20 cellular contexts compared by ENCODE assay signal in genomic region chr12:129237881-129238280, GRCh38.
A peak's percentile ranks its signal among the peaks of the same experiment; 100 is the strongest.
DNase-seq lines count a peak whose midpoint lies in the region; ATAC-seq and TF ChIP-seq lines count a peak whose summit lies in the region.
"Had no signal": no experiment of that assay in that cellular context is flagged by ENCODE, and none has a peak within 500 bp of the region (broad histone marks: within the 10 kb centered on the region; RNA-seq: fewer than 3 reads in every experiment).

No MANE protein-coding gene starts in this region.

- H2BK5ac ChIP-seq in H9 (ENCODE audit: insufficient read length, low read length) = no peak overlapping the region

- no peak overlapping the region for H3K4me3 ChIP-seq in GM23338
- H3K4me3 ChIP-seq in endodermal cell (ENCODE audit: low read length) = no peak overlapping the region
- H3K4me3 ChIP-seq in neural progenitor cell = no peak overlapping the region
- H3K4me3 ChIP-seq: A549; BLaER1 treated with 17β-estradiol and CSF1 and Interleukin-3, amounts not matched to agents 10 nM and 100 nM had no signal

- no peak overlapping the region for H3K27ac Mint-ChIP-seq in GM23338
- no peak overlapping the region for H3K27ac Mint-ChIP-seq in H9
- no peak overlapping the region for H3K27ac Mint-ChIP-seq in endodermal cell
- H3K27ac Mint-ChIP-seq in neural progenitor cell = no peak overlapping the region
- H3K27ac Mint-ChIP-seq in activated naive CD4-positive, alpha-beta T cell treated with anti-CD3 and anti-CD28 coated beads, Interleukin-2, amount 10 ng/mL, durations not matched to agents 7 days and 5 days = no peak overlapping the region

- H2BK12ac ChIP-seq in H9 (ENCODE audit: insufficient read length, low read depth, low read length) = no peak overlapping the region

- no peak overlapping the region for H3K18ac ChIP-seq in H9 (ENCODE audit: insufficient read length, low read depth, low read length)

- H4K91ac ChIP-seq in H9 (ENCODE audit: insufficient read length, low read depth, low read length) = no peak overlapping the region

- no peaks in the 10 kb centered on the region for H3K4me1 Mint-ChIP-seq in GM23338
- peaks cover 6 to 7% of the 10 kb centered on the region in 2 experiments; a peak in 3 of 4 replicates for H3K4me1 Mint-ChIP-seq in H9
- H3K4me1 Mint-ChIP-seq in endodermal cell = no peaks in the 10 kb centered on the region
- H3K4me1 Mint-ChIP-seq in neural progenitor cell = peaks cover 14% of the 10 kb centered on the region
- no peaks in the 10 kb centered on the region for H3K4me1 Mint-ChIP-seq in activated naive CD4-positive, alpha-beta T cell treated with anti-CD3 and anti-CD28 coated beads, Interleukin-2, amount 10 ng/mL, durations not matched to agents 7 days and 5 days
- H3K4me1 Mint-ChIP-seq: CD4-positive, alpha-beta memory T cell had no signal

- H3K4me3 Mint-ChIP-seq in GM23338 (no peak overlapping the region), H9 (no peak overlapping the region), endodermal cell (no peak overlapping the region), neural progenitor cell (no peak overlapping the region)
- H3K4me3 Mint-ChIP-seq in activated naive CD4-positive, alpha-beta T cell treated with anti-CD3 and anti-CD28 coated beads, Interleukin-2, amount 10 ng/mL, durations not matched to agents 7 days and 5 days = no peak overlapping the region
- H3K4me3 Mint-ChIP-seq: CD4-positive, alpha-beta memory T cell had no signal

- no peak overlapping the region for H3K23ac ChIP-seq in H9 (ENCODE audit: insufficient read length, low read depth, low read length)

- peaks cover 91% of the 10 kb centered on the region for H3K9me3 Mint-ChIP-seq in GM23338
- no peaks in the 10 kb centered on the region for H3K9me3 Mint-ChIP-seq in H9
- no peaks in the 10 kb centered on the region for H3K9me3 Mint-ChIP-seq in endodermal cell
- peaks cover 2% of the 10 kb centered on the region for H3K9me3 Mint-ChIP-seq in neural progenitor cell
- peaks cover 12% of the 10 kb centered on the region for H3K9me3 Mint-ChIP-seq in activated naive CD4-positive, alpha-beta T cell treated with anti-CD3 and anti-CD28 coated beads, Interleukin-2, amount 10 ng/mL, durations not matched to agents 7 days and 5 days

- H3K79me1 ChIP-seq in H9 (ENCODE audit: insufficient read depth, low read depth, low read length, poor library complexity, severe bottlenecking) = no peaks in the 10 kb centered on the region

- no peak overlapping the region for H2BK120ac ChIP-seq in H9 (ENCODE audit: low read depth, low read length, poor library complexity, severe bottlenecking)

- no peak overlapping the region for H2AFZ ChIP-seq in GM23338
- H2AFZ ChIP-seq in H9 (ENCODE audit: low read length) = no peak overlapping the region
- no peak overlapping the region for H2AFZ ChIP-seq in neural progenitor cell (replicated peaks)

- no peak overlapping the region for H2BK20ac ChIP-seq in H9 (ENCODE audit: low read depth, low read length, poor library complexity, severe bottlenecking)

- no peak overlapping the region for H4K8ac ChIP-seq in H9 (replicated peaks; ENCODE audit: insufficient read length, low read depth, low read length)

- ATAC-seq in GM23338 (no peak), HG03571 (IDR thresholded peaks at IDR 0.05; ENCODE audit: unreplicated experiment) (no peak)
- ATAC-seq: A549 had no signal

- H3K36me3 ChIP-seq in GM23338 (ENCODE audit: insufficient read depth) (peaks cover 7% of the 10 kb centered on the region; the same call in 1 of the 2 replicates), endodermal cell (ENCODE audit: control insufficient read depth, insufficient read depth, low read length) (no peaks in the 10 kb centered on the region), neural progenitor cell (no peaks in the 10 kb centered on the region)
- H3K36me3 ChIP-seq: BE2C; BLaER1 treated with 17β-estradiol and CSF1 and Interleukin-3, amounts not matched to agents 10 nM and 100 nM had no signal

- WGBS in H9 (ENCODE audit: extremely low coverage, insufficient read length, low lambda C conversion rate) = no CpG with 5 or more reads among the region's 5 CpGs
- 84 to 94% methylated on average over 4 to 5 of the region's 5 CpGs for WGBS in endodermal cell (ENCODE audit: insufficient coverage in 1 of 2, insufficient read length in 1 of 2), 2 experiments

- H3K27ac ChIP-seq in GM23338 (ENCODE audit: low read depth) (no peak overlapping the region), H9 (ENCODE audit: insufficient read length, low read depth, low read length) (no peak overlapping the region), endodermal cell (ENCODE audit: low read depth, low read length) (no peak overlapping the region), neural progenitor cell (no peak overlapping the region)
- H3K27ac ChIP-seq: A549; BLaER1 treated with 17β-estradiol and CSF1 and Interleukin-3, amounts not matched to agents 10 nM and 100 nM had no signal

- H3K36me3 Mint-ChIP-seq in GM23338 (ENCODE audit: low read depth) (peaks cover 31% of the 10 kb centered on the region; the same call in 2 of the 3 replicates), H9 (ENCODE audit: insufficient read depth in 1 of 3, low read depth in 3 of 3) (no peaks in the 10 kb centered on the region), endodermal cell (ENCODE audit: low read depth) (no peaks in the 10 kb centered on the region), neural progenitor cell (peaks cover 2% of the 10 kb centered on the region)
- no peaks in the 10 kb centered on the region for H3K36me3 Mint-ChIP-seq in activated naive CD4-positive, alpha-beta T cell treated with anti-CD3 and anti-CD28 coated beads, Interleukin-2, amount 10 ng/mL, durations not matched to agents 7 days and 5 days
- H3K36me3 Mint-ChIP-seq: CD4-positive, alpha-beta memory T cell had no signal

- no peaks in the 10 kb centered on the region for H3K23me2 ChIP-seq in H9 (ENCODE audit: insufficient read length, low read depth, low read length, poor library complexity, severe bottlenecking)

- TF ChIP-seq CTCF in GM23338 (conservative IDR thresholded peaks at IDR 0.05; ENCODE audit: low read depth in 2 of 2) (peak; percentile 12 to 35; a peak in 2 of 4 replicates), H9 (conservative IDR thresholded peaks at IDR 0.05) (peak; percentile 41; the same call in 2 of the 3 replicates), endodermal cell (conservative IDR thresholded peaks at IDR 0.05) (peak; percentile 44), neural progenitor cell (IDR thresholded peaks at IDR 0.05) (peak; percentile 11)

- H3F3A ChIP-seq in GM23338 (replicated peaks; ENCODE audit: low read depth) (no peaks in the 10 kb centered on the region), neural progenitor cell (ENCODE audit: low read depth) (no peaks in the 10 kb centered on the region)

- no peaks in the 10 kb centered on the region for H3K79me2 ChIP-seq in GM23338 (replicated peaks; ENCODE audit: insufficient read depth)
- no peaks in the 10 kb centered on the region for H3K79me2 ChIP-seq in H9 (ENCODE audit: insufficient read depth, low read length)
- H3K79me2 ChIP-seq in neural progenitor cell (ENCODE audit: low read depth) = no peaks in the 10 kb centered on the region

- no peaks in the 10 kb centered on the region for H3K27me3 ChIP-seq in GM23338 (ENCODE audit: insufficient read depth)
- H3K27me3 ChIP-seq in H9 (ENCODE audit: insufficient read depth, low read length) = no peaks in the 10 kb centered on the region
- H3K27me3 ChIP-seq in endodermal cell (ENCODE audit: control insufficient read depth, insufficient read depth, low read length, poor library complexity, severe bottlenecking) = no peaks in the 10 kb centered on the region
- no peaks in the 10 kb centered on the region for H3K27me3 ChIP-seq in neural progenitor cell
- H3K27me3 ChIP-seq: BE2C; BLaER1 treated with 17β-estradiol and CSF1 and Interleukin-3, amounts not matched to agents 10 nM and 100 nM had no signal

- H3K9me3 ChIP-seq in H9 (ENCODE audit: control insufficient read depth, low read depth, low read length) = no peaks in the 10 kb centered on the region
- no peaks in the 10 kb centered on the region for H3K9me3 ChIP-seq in endodermal cell (ENCODE audit: control insufficient read depth, low read length)
- H3K9me3 ChIP-seq in neural progenitor cell (ENCODE audit: low read depth) = no peaks in the 10 kb centered on the region
- H3K9me3 ChIP-seq: A549, BE2C had no signal

- H3K27me3 Mint-ChIP-seq in GM23338 (ENCODE audit: insufficient read depth, low read depth, poor library complexity) (peaks cover 6% of the 10 kb centered on the region), H9 (ENCODE audit: low read depth) (no peaks in the 10 kb centered on the region), endodermal cell (ENCODE audit: insufficient read depth) (no peaks in the 10 kb centered on the region), neural progenitor cell (ENCODE audit: insufficient read depth, low read depth) (no peaks in the 10 kb centered on the region)
- H3K27me3 Mint-ChIP-seq in activated naive CD4-positive, alpha-beta T cell treated with anti-CD3 and anti-CD28 coated beads, Interleukin-2, amount 10 ng/mL, durations not matched to agents 7 days and 5 days = no peaks in the 10 kb centered on the region

- H3K4me1 ChIP-seq in GM23338 (ENCODE audit: insufficient read depth) (no peaks in the 10 kb centered on the region), H9 (ENCODE audit: insufficient read depth, low read length) (no peaks in the 10 kb centered on the region), endodermal cell (ENCODE audit: control insufficient read depth, insufficient read depth, low read length) (no peaks in the 10 kb centered on the region), neural progenitor cell (no peaks in the 10 kb centered on the region)
- H3K4me1 ChIP-seq: A549; BE2C; BLaER1 treated with 17β-estradiol and CSF1 and Interleukin-3, amounts not matched to agents 10 nM and 100 nM had no signal

- DNase-seq in GM23338 (ENCODE audit: low spot score) (peak; percentile 2), H9 (no peak), endodermal cell (no peak), neural progenitor cell (ENCODE audit: low spot score) (no peak), GDM1 (lab: John Stamatoyannopoulos, UW) (no peak)
- DNase-seq in activated naive CD4-positive, alpha-beta T cell treated with anti-CD3 and anti-CD28 coated beads, Interleukin-2, amount 10 ng/mL, durations not matched to agents 7 days and 5 days = no peak
- DNase-seq: 8988T; ACHN; AML-193; BE2C; Calu3; CD4-positive, alpha-beta memory T cell; COR-L47; DMS79; EL; GF-D8; HCEC 1CT had no signal

- H3K9ac ChIP-seq in H9 (ENCODE audit: extremely low read depth, insufficient read length, low read length) (no peak overlapping the region), endodermal cell (ENCODE audit: extremely low read depth, low read length, poor library complexity, severe bottlenecking) (no peak overlapping the region), neural progenitor cell (no peak overlapping the region)
- H3K9ac ChIP-seq: BLaER1 treated with 17β-estradiol and CSF1 and Interleukin-3, amounts not matched to agents 10 nM and 100 nM had no signal

- no peaks in the 10 kb centered on the region for H3K9me2 ChIP-seq in GM23338 (ENCODE audit: insufficient read depth)

- H3K56ac ChIP-seq in H9 (ENCODE audit: insufficient read length, low read depth, low read length) = no peak overlapping the region

- no peaks in the 10 kb centered on the region for H4K20me1 ChIP-seq in GM23338 (replicated peaks; ENCODE audit: insufficient read depth)
- H4K20me1 ChIP-seq in H9 (ENCODE audit: control insufficient read depth, insufficient read depth, insufficient read length) = no peaks in the 10 kb centered on the region
- no peaks in the 10 kb centered on the region for H4K20me1 ChIP-seq in neural progenitor cell (ENCODE audit: low read depth)
- H4K20me1 ChIP-seq: BLaER1 treated with 17β-estradiol and CSF1 and Interleukin-3, amounts not matched to agents 10 nM and 100 nM had no signal

- no peak overlapping the region for H3K14ac ChIP-seq in H9 (ENCODE audit: insufficient read depth, low read length)

- H2AK5ac ChIP-seq in H9 (ENCODE audit: insufficient read length, low read length) = no peak overlapping the region

- H3T11ph ChIP-seq in H9 (ENCODE audit: low read length) = no peak overlapping the region

- CTCF ChIA-PET in activated naive CD4-positive, alpha-beta T cell treated with anti-CD3 and anti-CD28 coated beads, Interleukin-2, amount 10 ng/mL, durations not matched to agents 7 days and 5 days (lab: Charles Lee) = no interaction called here

- H4K5ac ChIP-seq in H9 (ENCODE audit: insufficient read length, low read depth, low read length) = no peak overlapping the region

- H3K4me2 ChIP-seq in GM23338 (no peak overlapping the region), H9 (ENCODE audit: insufficient read depth, insufficient read length, low read length) (no peak overlapping the region), neural progenitor cell (no peak overlapping the region)
- H3K4me2 ChIP-seq: A549; BLaER1 treated with 17β-estradiol and CSF1 and Interleukin-3, amounts not matched to agents 10 nM and 100 nM had no signal

- H2BK15ac ChIP-seq in H9 (ENCODE audit: low read depth, low read length) = no peak overlapping the region

- H3K4ac ChIP-seq in H9 (ENCODE audit: low read depth, low read length) = no peak overlapping the region
